Comparison of ENCODE assay signal across 11 cellular contexts in genomic region chrX:135522878-135523693, GRCh38. TPM values are rescaled to one million over a fixed set of nuclear protein-coding genes. Genes with fewer than 3 reads are reported as not detected.
A peak's percentile ranks its signal among the peaks of the same experiment; 100 is the strongest.
DNase-seq lines count a peak whose midpoint lies in the region; ATAC-seq, FAIRE-seq and TF ChIP-seq lines count a peak whose summit lies in the region.
"Had no signal": no experiment of that assay in that cellular context is flagged by ENCODE, and none has a peak within 500 bp of the region (broad histone marks: within the 10 kb centered on the region; RNA-seq: fewer than 3 reads in every experiment).

No MANE protein-coding gene starts in this region.

- H3K79me2 ChIP-seq in mammary epithelial cell (ENCODE audit: insufficient read depth, low read length): peaks cover 12% of the 10 kb centered on the region

- CTCF ChIA-PET in mammary epithelial cell (lab: Charles Lee; ENCODE audit: low non-redundant PET): no interaction called here

- TF ChIP-seq CTCF in D721Med (IDR thresholded peaks at IDR 0.05; ENCODE audit: insufficient read depth, missing control alignments) (no peak), NB4 (IDR thresholded peaks at IDR 0.05; ENCODE audit: low read depth, low read length) (no peak), mammary epithelial cell (conservative IDR thresholded peaks at IDR 0.05 in 1 of 2, IDR thresholded peaks at IDR 0.05 in 1 of 2; ENCODE audit: extremely low read depth in 1 of 2, insufficient read depth in 1 of 2, low read depth in 1 of 2, low read length in 2 of 2) (no peak), neural crest cell (conservative IDR thresholded peaks at IDR 0.05) (no peak)

- H3K36me3 Mint-ChIP-seq in neural crest cell (ENCODE audit: low read depth): peaks cover 8% of the 10 kb centered on the region

- WGBS in mammary epithelial cell (ENCODE audit: low coverage, missing lambda C conversion rate): 74% methylated on average over 14 of the region's 20 CpGs
- 78 to 81% (median 80%) methylated on average over 19 to 20 of the region's 20 CpGs for WGBS in small intestine, 3 donors

- ATAC-seq in GM21717 (IDR thresholded peaks at IDR 0.05; ENCODE audit: unreplicated experiment) (no peak), HG02938 (IDR thresholded peaks at IDR 0.05; ENCODE audit: unreplicated experiment) (no peak), SK-N-SH treated with all-trans-retinoic acid at 6 μM for 48 hours (no peak)

- H3K4me2 ChIP-seq in mammary epithelial cell (ENCODE audit: insufficient read depth, low read depth, low read length): peak overlapping the region; percentile 83

- dilution Hi-C loops in mammary epithelial cell (cut with HindIII; ENCODE audit: low sequenced_read_pairs): no loop called here

- in situ Hi-C loops in mammary epithelial cell (cut with MboI; ENCODE audit: low sequenced_read_pairs in 2 of 2): no loop called here

- BruUV-seq in mammary epithelial cell (replicated peaks; lab: Mats Ljungman, UMichigan): no TSS peak

- H3K4me3 ChIP-seq in NB4 (ENCODE audit: low read depth, low read length): peak overlapping the region; percentile 77
- peak overlapping the region in 2 of 3 experiments; percentile 52 to 56 for H3K4me3 ChIP-seq in mammary epithelial cell (replicated peaks in 1 of 3; ENCODE audit: insufficient read depth in 1 of 3, low read depth in 2 of 3, low read length in 3 of 3)
- H3K4me3 ChIP-seq in small intestine (ENCODE audit: low read depth in 1 of 2, low read length in 2 of 2): no peak overlapping the region

- FAIRE-seq in D721Med (lab: Jason Lieb, UNC) (peak; percentile 35), small intestine (lab: Jason Lieb, UNC) (no peak)

- peak overlapping the region; percentile 93 for H3K4me3 Mint-ChIP-seq in neural crest cell

- DNase-seq in D721Med (ENCODE audit: insufficient read length, low spot score) (no peak), NB4 (ENCODE audit: low read depth) (peak; percentile 9), mammary epithelial cell (no peak), neural crest cell (ENCODE audit: low read depth, low spot score) (no peak), small intestine (no peak)
- DNase-seq: midbrain, MM.1S, SK-N-SH had no signal

- no peaks in the 10 kb centered on the region for H3K9me3 ChIP-seq in mammary epithelial cell (replicated peaks; ENCODE audit: insufficient read depth, low read length)
- H3K9me3 ChIP-seq in small intestine (ENCODE audit: control insufficient read depth, low read depth): no peaks in the 10 kb centered on the region
- H3K9me3 ChIP-seq: SK-N-SH had no signal

- peak overlapping the region; percentile 94 for H3K9ac ChIP-seq in mammary epithelial cell (ENCODE audit: insufficient read depth, low read length)

- intact Hi-C loops in mammary epithelial cell (cut with micrococcal nuclease): loop anchor here (1.0 to 5.0 kb wide), 2 partner anchors 8 to 464 kb away; partner anchors contain the start of gene SLC9A6

- H4K20me1 ChIP-seq in mammary epithelial cell (ENCODE audit: insufficient read depth, low read length): no peaks in the 10 kb centered on the region

- TF ChIP-seq POLR2A in NB4 (IDR thresholded peaks at IDR 0.05; ENCODE audit: extremely low read depth, insufficient read length): no peak

- no peaks in the 10 kb centered on the region for H3K27me3 Mint-ChIP-seq in neural crest cell (ENCODE audit: low read depth)

- H3K9me3 Mint-ChIP-seq in neural crest cell: no peaks in the 10 kb centered on the region

- H2AFZ ChIP-seq in mammary epithelial cell (ENCODE audit: low read depth, low read length): no peak overlapping the region

- peak overlapping the region; percentile 98 for H3K27ac ChIP-seq in mammary epithelial cell (ENCODE audit: insufficient read depth, low read depth, low read length)
- H3K27ac ChIP-seq in small intestine (ENCODE audit: low read depth in 1 of 2, low read length in 1 of 2): no peak overlapping the region

- H3K27me3 ChIP-seq in mammary epithelial cell (ENCODE audit: insufficient read depth, low read length): no peaks in the 10 kb centered on the region
- no peaks in the 10 kb centered on the region for H3K27me3 ChIP-seq in small intestine (ENCODE audit: control insufficient read depth in 2 of 2, insufficient read depth in 2 of 2, low read length in 2 of 2)

- peaks cover 32% of the 10 kb centered on the region for H3K4me1 Mint-ChIP-seq in neural crest cell

- H3K36me3 ChIP-seq in mammary epithelial cell (ENCODE audit: insufficient read depth, low read length): no peaks in the 10 kb centered on the region
- no peaks in the 10 kb centered on the region for H3K36me3 ChIP-seq in small intestine (ENCODE audit: control insufficient read depth in 2 of 2, insufficient read depth in 2 of 2, low read length in 2 of 2)

- H3K4me1 ChIP-seq in mammary epithelial cell (ENCODE audit: insufficient read depth, low read length) (no peaks in the 10 kb centered on the region), small intestine (ENCODE audit: control insufficient read depth in 2 of 2, insufficient read depth in 1 of 2, low read depth in 1 of 2, low read length in 1 of 2) (no peaks in the 10 kb centered on the region)

- H3K27ac Mint-ChIP-seq in neural crest cell (ENCODE audit: unreplicated experiment): no peak overlapping the region

TF ChIP-seq in SK-N-SH treated with all-trans-retinoic acid at 6 μM for 48 hours, 23 proteins besides CTCF, POLR2A, EP300 and RAD21 (continues in another document):
- no peak for TF ChIP-seq PPARA (CRISPR knock-in tag; IDR thresholded peaks at IDR 0.05; ENCODE audit: borderline replicate concordance)
- TF ChIP-seq ZFP3 (CRISPR knock-in tag; IDR thresholded peaks at IDR 0.05): no peak
- TF ChIP-seq CSDC2 (CRISPR knock-in tag; IDR thresholded peaks at IDR 0.05): no peak
- no peak for TF ChIP-seq ZC3H10 (CRISPR knock-in tag; IDR thresholded peaks at IDR 0.05)
- no peak for TF ChIP-seq CSRNP3 (CRISPR knock-in tag; IDR thresholded peaks at IDR 0.05)
- TF ChIP-seq TCF4 (CRISPR knock-in tag; IDR thresholded peaks at IDR 0.05; ENCODE audit: borderline replicate concordance): no peak
- no peak for TF ChIP-seq TOX (CRISPR knock-in tag; IDR thresholded peaks at IDR 0.05; ENCODE audit: borderline replicate concordance)
- TF ChIP-seq ESRRG (CRISPR knock-in tag; IDR thresholded peaks at IDR 0.05): no peak
- TF ChIP-seq PATZ1 (CRISPR knock-in tag; IDR thresholded peaks at IDR 0.05; ENCODE audit: borderline replicate concordance): no peak
- TF ChIP-seq CREB5 (CRISPR knock-in tag; IDR thresholded peaks at IDR 0.05; ENCODE audit: low read depth): no peak
- TF ChIP-seq ZNF8 (CRISPR knock-in tag; IDR thresholded peaks at IDR 0.05): no peak

RNA-seq across cellular contexts. Expression of gene INTS6L, which starts 2.6 kb away (rescaled TPM):
- total RNA-seq in mammary epithelial cell (10 to 100 TPM; 13.5 to 15.3 TPM), neural crest cell (18.8 and 19.0 TPM in 2 replicates)
- polyA plus RNA-seq in mammary epithelial cell (6.1 TPM), small intestine (10 to 100 TPM in 1 of 3 donors, 1 to 10 TPM in 2; 2.4 to 11.0 (median 9.7) TPM)
- polyA minus RNA-seq in mammary epithelial cell: 1.7 TPM

Comparison
In these comparisons a context has a peak if more than half of its experiments do, and no peak if none do; other contexts are left out.
1. H3K4me3 ChIP-seq: peak in NB4 (single experiment) and mammary epithelial cell (2 of 3); none in small intestine (0 of 2).